Comparison of ENCODE assay signal across 11 cellular contexts in genomic region chr5:73093943-73094342, GRCh38. TPM values are rescaled to one million over a fixed set of nuclear protein-coding genes. Genes with fewer than 3 reads are reported as not detected.
DNase-seq lines count a peak whose midpoint lies in the region; ATAC-seq and TF ChIP-seq lines count a peak whose summit lies in the region.
"Had no signal": no experiment of that assay in that cellular context is flagged by ENCODE, and none has a peak within 500 bp of the region (broad histone marks: within the 10 kb centered on the region; RNA-seq: fewer than 3 reads in every experiment).

No MANE protein-coding gene starts in this region.

- TF ChIP-seq CTCF in chondrocyte (IDR thresholded peaks at IDR 0.05), result no peak
- TF ChIP-seq CTCF in progenitor cell of endocrine pancreas (IDR thresholded peaks at IDR 0.05; ENCODE audit: unreplicated experiment), result no peak

- no peaks in the 10 kb centered on the region for H3K27me3 Mint-ChIP-seq in chondrocyte (ENCODE audit: low read depth)
- H3K27me3 Mint-ChIP-seq in progenitor cell of endocrine pancreas, result no peaks in the 10 kb centered on the region

- H3K36me3 ChIP-seq in GM23248 (ENCODE audit: low read depth), result peaks cover 7% of the 10 kb centered on the region; the same call in 1 of the 2 replicates
- H3K36me3 ChIP-seq: gastrocnemius medialis had no signal

- peak; percentile 87 for DNase-seq in GM23248
- DNase-seq in NCI-H460 (ENCODE audit: extremely low read depth, low read depth), result peak; percentile 35
- DNase-seq in chondrocyte (ENCODE audit: low spot score), result no peak
- DNase-seq in non-pigmented ciliary epithelial cell (ENCODE audit: low read depth), result peak; percentile 40
- DNase-seq in progenitor cell of endocrine pancreas (ENCODE audit: low spot score, unreplicated experiment), result no peak
- DNase-seq: activated naive CD4-positive, alpha-beta T cell treated with anti-CD3 and anti-CD28 coated beads, Interleukin-2, amount 50 U/mL, for 16 hours; gastrocnemius medialis; NCI-H82; substantia nigra had no signal

- peaks cover 15% of the 10 kb centered on the region for H3K4me1 Mint-ChIP-seq in chondrocyte (ENCODE audit: low read depth)
- no peaks in the 10 kb centered on the region for H3K4me1 Mint-ChIP-seq in progenitor cell of endocrine pancreas (ENCODE audit: low read depth)

- in situ Hi-C loops in GM23248 (cut with MboI), result loop anchor here (10.0 kb wide), 1 partner anchor 351 kb away; the partner anchor contains the start of gene FOXD1

- ATAC-seq in HG03439 (IDR thresholded peaks at IDR 0.05; ENCODE audit: unreplicated experiment) (no peak), GM18520 (IDR thresholded peaks at IDR 0.05; ENCODE audit: unreplicated experiment) (no peak)
- ATAC-seq: gastrocnemius medialis had no signal

- H3K27ac ChIP-seq in GM23248, result peak overlapping the region; percentile 58
- H3K27ac ChIP-seq: gastrocnemius medialis had no signal

- H3K9me3 ChIP-seq in GM23248 (ENCODE audit: low read depth), result no peaks in the 10 kb centered on the region
- H3K9me3 ChIP-seq: gastrocnemius medialis had no signal

- WGBS in GM23248 (ENCODE audit: low coverage in 1 of 2, low lambda C conversion rate in 2 of 2, missing lambda C conversion rate in 2 of 2), 2 experiments, result 58 to 64% methylated on average over 7 of the region's 7 CpGs

- H3K27me3 ChIP-seq in GM23248 (replicated peaks; ENCODE audit: insufficient read depth), result no peaks in the 10 kb centered on the region
- H3K27me3 ChIP-seq: gastrocnemius medialis had no signal

- H3K36me3 Mint-ChIP-seq in chondrocyte (ENCODE audit: low read depth) (peaks cover 7% of the 10 kb centered on the region), progenitor cell of endocrine pancreas (ENCODE audit: insufficient read depth) (no peaks in the 10 kb centered on the region)

- peaks cover 13% of the 10 kb centered on the region for H3K9me3 Mint-ChIP-seq in chondrocyte (ENCODE audit: low read depth)
- peaks cover 3% of the 10 kb centered on the region for H3K9me3 Mint-ChIP-seq in progenitor cell of endocrine pancreas (ENCODE audit: low read depth)

- H3F3A ChIP-seq in GM23248 (ENCODE audit: insufficient read depth), result no peaks in the 10 kb centered on the region

- no peak overlapping the region for H3K4me3 Mint-ChIP-seq in chondrocyte (ENCODE audit: unreplicated experiment)
- no peak overlapping the region for H3K4me3 Mint-ChIP-seq in progenitor cell of endocrine pancreas (ENCODE audit: low read depth)

- no peaks in the 10 kb centered on the region for H3K79me2 ChIP-seq in GM23248 (ENCODE audit: insufficient read depth)

- H3K4me1 ChIP-seq in GM23248 (ENCODE audit: insufficient read depth), result peaks cover 12% of the 10 kb centered on the region
- H3K4me1 ChIP-seq: gastrocnemius medialis had no signal

- H3K9me2 ChIP-seq in GM23248 (ENCODE audit: insufficient read depth), result no peaks in the 10 kb centered on the region

- H4K20me1 ChIP-seq in GM23248 (ENCODE audit: insufficient read depth), result no peaks in the 10 kb centered on the region

- H3K4me3 ChIP-seq in GM23248, result no peak overlapping the region
- H3K4me3 ChIP-seq: gastrocnemius medialis had no signal

- H3K4me2 ChIP-seq in GM23248 (ENCODE audit: unreplicated experiment), result peak overlapping the region; percentile 46

- H3K27ac Mint-ChIP-seq in chondrocyte (ENCODE audit: unreplicated experiment) (peak overlapping the region; percentile 94), progenitor cell of endocrine pancreas (no peak overlapping the region)

- peak overlapping the region; percentile 32; the same call in 1 of the 2 replicates for H3K9ac ChIP-seq in GM23248

- H2AFZ ChIP-seq in GM23248, result peak overlapping the region; percentile 66; the same call in 1 of the 2 replicates

RNA-seq across cellular contexts. Expression of gene TMEM171, which starts 26.4 kb away (rescaled TPM):
- 5.8 and 6.7 TPM in 2 replicates for total RNA-seq in GM23248 (2014; rRNA removed; shearing (Covaris generic))
- 11.0 and 12.3 TPM in 2 replicates for polyA plus RNA-seq in GM23248 (2016; fragmentation: Nextera tagmentation; extraction: Ambion mirVana)
- total RNA-seq in NCI-H460 (2014; rRNA removed; shearing (Covaris generic)), result 0.64 TPM in 1 of 2 replicates, not detected in the other
- 0.49 and 2.8 TPM in 2 replicates for polyA plus RNA-seq in NCI-H460 (2014; cell fraction: nucleus; rRNA removed)
- 1.8 to 3.6 TPM (median 2.6 TPM) in 3 replicates for total RNA-seq in chondrocyte
- 7.1 and 7.7 TPM in 2 replicates for total RNA-seq in progenitor cell of endocrine pancreas

Comparison
In these comparisons a context has a peak if more than half of its experiments do, and no peak if none do; other contexts are left out.
1. DNase-seq: peak in GM23248 (single experiment), NCI-H460 (single experiment) and non-pigmented ciliary epithelial cell (single experiment); none in chondrocyte (single experiment) and progenitor cell of endocrine pancreas (single experiment).